ENCODE assay signal across 17 cellular contexts in the genomic region with DNA sequence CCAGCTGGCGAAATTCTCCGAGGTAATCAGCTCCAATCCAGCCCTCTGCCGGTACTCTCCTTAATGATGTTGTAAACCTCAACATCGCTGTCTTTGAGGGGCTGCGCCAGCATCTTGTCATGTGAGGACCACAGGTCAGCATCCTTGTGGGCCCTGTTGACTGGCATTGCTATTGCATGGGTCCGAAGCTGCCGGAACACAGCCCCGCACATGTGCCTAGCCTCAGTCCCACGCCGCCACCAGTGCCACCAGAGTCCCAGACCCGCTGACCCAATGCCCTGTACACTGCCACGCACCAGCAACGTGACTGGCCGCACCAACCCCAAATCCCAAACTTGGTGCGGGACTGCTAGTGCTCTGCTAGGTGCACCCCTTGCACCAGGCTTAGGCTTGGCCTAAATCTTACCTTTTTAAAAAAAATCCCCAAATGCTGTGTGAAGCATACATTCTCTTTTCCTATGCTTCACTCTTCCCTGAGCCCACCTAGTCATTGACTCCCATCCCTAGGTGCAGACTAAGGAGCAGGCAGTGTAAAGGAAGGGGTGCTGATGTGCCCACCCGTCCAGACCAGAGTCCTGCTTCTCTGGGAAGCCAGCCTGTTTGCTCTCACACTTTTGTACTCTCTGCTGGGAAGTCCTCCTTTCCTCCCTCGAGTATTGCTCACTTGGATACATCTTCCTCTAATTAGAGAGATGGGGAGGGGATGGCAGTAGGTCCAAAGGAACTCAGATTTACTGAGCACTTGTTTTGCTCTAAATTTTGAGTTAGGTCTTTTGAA.
DNase-seq lines count a peak whose midpoint lies in the region; ATAC-seq and TF ChIP-seq lines count a peak whose summit lies in the region.
"Had no signal": no experiment of that assay in that cellular context is flagged by ENCODE, and none has a peak within 500 bp of the region (broad histone marks: within the 10 kb centered on the region; RNA-seq: fewer than 3 reads in every experiment).

No MANE protein-coding gene starts in this region.

- no peak overlapping the region for H3K23ac ChIP-seq in mesendoderm (ENCODE audit: low read length)

- in situ Hi-C loops in brain microvascular endothelial cell (cut with HindIII; ENCODE audit: low pct_ligation_motif_present, low sequenced_read_pairs) = no loop called here

- no peaks in the 10 kb centered on the region for H3K79me1 ChIP-seq in mesendoderm (ENCODE audit: low read length)

- peaks cover 0 to 3% of the 10 kb centered on the region in 2 donors for H3K4me1 ChIP-seq in breast epithelium
- H3K4me1 ChIP-seq in esophagus muscularis mucosa = peaks cover 14 to 26% (median 19%) of the 10 kb centered on the region in 4 donors
- H3K4me1 ChIP-seq in mesendoderm (ENCODE audit: control insufficient read depth, low read depth, low read length) = no peaks in the 10 kb centered on the region

- no peaks in the 10 kb centered on the region for H3K79me2 ChIP-seq in mesendoderm (ENCODE audit: control insufficient read depth, insufficient read depth, low read length)

- H3K4me1 Mint-ChIP-seq in MCF 10A (ENCODE audit: insufficient read depth, unreplicated experiment) (peaks cover 38% of the 10 kb centered on the region), osteocyte (ENCODE audit: unreplicated experiment) (peaks cover 30% of the 10 kb centered on the region)

- H4K8ac ChIP-seq in mesendoderm (ENCODE audit: low read depth, low read length) = no peak overlapping the region

- H3K4me3 ChIP-seq in breast epithelium (no peak overlapping the region), SK-N-MC (no peak overlapping the region), esophagus muscularis mucosa (no peak overlapping the region), mesendoderm (ENCODE audit: low read length) (no peak overlapping the region), brain microvascular endothelial cell (ENCODE audit: low read depth, low read length) (no peak overlapping the region)
- H3K4me3 ChIP-seq: GM12878, GM23248 had no signal

- no peak overlapping the region for H2BK15ac ChIP-seq in mesendoderm (replicated peaks; ENCODE audit: low read depth)

- H3K27me3 ChIP-seq in breast epithelium (no peaks in the 10 kb centered on the region), esophagus muscularis mucosa (no peaks in the 10 kb centered on the region), mesendoderm (ENCODE audit: insufficient read depth, low read length, poor library complexity) (no peaks in the 10 kb centered on the region), brain microvascular endothelial cell (replicated peaks) (no peaks in the 10 kb centered on the region)

- H3K9me3 Mint-ChIP-seq in MCF 10A (ENCODE audit: unreplicated experiment) (no peaks in the 10 kb centered on the region), osteocyte (ENCODE audit: unreplicated experiment) (no peaks in the 10 kb centered on the region)
- H3K9me3 Mint-ChIP-seq: CD4-positive, alpha-beta memory T cell had no signal

- H3K36me3 Mint-ChIP-seq in MCF 10A (ENCODE audit: insufficient read depth, unreplicated experiment) = no peaks in the 10 kb centered on the region
- H3K36me3 Mint-ChIP-seq in osteocyte (ENCODE audit: unreplicated experiment) = peaks cover 8% of the 10 kb centered on the region

- no peak overlapping the region for H3K4me3 Mint-ChIP-seq in MCF 10A (ENCODE audit: unreplicated experiment)
- no peak overlapping the region for H3K4me3 Mint-ChIP-seq in osteocyte (ENCODE audit: unreplicated experiment)
- H3K4me3 Mint-ChIP-seq: CD4-positive, alpha-beta memory T cell had no signal

- BruUV-seq in MCF 10A (replicated peaks; lab: Mats Ljungman, UMichigan) = no TSS peak

- H3K27ac Mint-ChIP-seq in MCF 10A (ENCODE audit: low read depth, unreplicated experiment) (peak overlapping the region; percentile 46), osteocyte (ENCODE audit: unreplicated experiment) (no peak overlapping the region)

- POLR2A ChIA-PET in MCF 10A (lab: Yijun Ruan, JAX) = interaction anchor here (0.6 to 1.5 kb wide), 3 partner anchors 17 to 1835 kb away, joined by 3 to 5 read pairs (median 4); no protein-coding TSS in a partner anchor

- H2AK5ac ChIP-seq in mesendoderm (ENCODE audit: low read length) = no peak overlapping the region

- CTCF ChIA-PET in MCF 10A (lab: Yijun Ruan, JAX) = interaction anchor here (2.0 kb wide), 1 partner anchor 83 kb away, joined by 9 read pairs; no protein-coding TSS in a partner anchor

- H3K36me3 ChIP-seq in breast epithelium (no peaks in the 10 kb centered on the region), SK-N-MC (ENCODE audit: insufficient read depth, low read length) (peaks cover 21% of the 10 kb centered on the region), esophagus muscularis mucosa (peaks cover 0 to 6% (median 0%) of the 10 kb centered on the region in 4 donors), mesendoderm (ENCODE audit: control insufficient read depth, insufficient read depth, low read length) (no peaks in the 10 kb centered on the region), brain microvascular endothelial cell (replicated peaks) (no peaks in the 10 kb centered on the region)

- no peak overlapping the region for H2BK120ac ChIP-seq in mesendoderm (ENCODE audit: low read depth, low read length)

- H3K18ac ChIP-seq in mesendoderm (ENCODE audit: low read length) = no peak overlapping the region

- TF ChIP-seq CTCF in MCF 10A (IDR thresholded peaks at IDR 0.05; ENCODE audit: unreplicated experiment) = no peak
- no peak for TF ChIP-seq CTCF in breast epithelium (IDR thresholded peaks at IDR 0.05)
- no peak for TF ChIP-seq CTCF in esophagus muscularis mucosa (IDR thresholded peaks at IDR 0.05)
- TF ChIP-seq CTCF in osteocyte (IDR thresholded peaks at IDR 0.05) = no peak
- TF ChIP-seq CTCF in brain microvascular endothelial cell (IDR thresholded peaks at IDR 0.05; ENCODE audit: low read depth, low read length, missing control alignments) = no peak

- H3K27ac ChIP-seq in breast epithelium = no peak overlapping the region
- peak overlapping the region; percentile 86 for H3K27ac ChIP-seq in SK-N-MC
- no peak overlapping the region for H3K27ac ChIP-seq in esophagus muscularis mucosa (replicated peaks in 1 of 4)
- H3K27ac ChIP-seq in mesendoderm (ENCODE audit: low read depth, low read length) = no peak overlapping the region
- H3K27ac ChIP-seq in brain microvascular endothelial cell = no peak overlapping the region
- H3K27ac ChIP-seq: C4-2B, GM23248 had no signal

- TF ChIP-seq EP300 in esophagus muscularis mucosa (IDR thresholded peaks at IDR 0.05) = no peak

- TF ChIP-seq POLR2A in breast epithelium (IDR thresholded peaks at IDR 0.05) (no peak), esophagus muscularis mucosa (IDR thresholded peaks at IDR 0.05; ENCODE audit: low read depth) (no peak)

- ATAC-seq in GM18870 (IDR thresholded peaks at IDR 0.05; ENCODE audit: unreplicated experiment) = no peak
- ATAC-seq: GM12878, HepG2 had no signal

- H3K4ac ChIP-seq in mesendoderm (ENCODE audit: low read depth, low read length) = no peak overlapping the region

- H4K5ac ChIP-seq in mesendoderm (ENCODE audit: low read length) = no peak overlapping the region

- no peak for DNase-seq in MCF 10A (ENCODE audit: unreplicated experiment)
- DNase-seq in breast epithelium (ENCODE audit: low spot score in 2 of 2) = no peak
- no peak for DNase-seq in SK-N-MC (ENCODE audit: low read depth, low spot score)
- DNase-seq in esophagus muscularis mucosa (ENCODE audit: extremely low spot score) = peak; percentile 80
- peak; percentile 69 for DNase-seq in osteocyte (ENCODE audit: extremely low spot score, unreplicated experiment)
- DNase-seq in mesendoderm = no peak
- DNase-seq in brain microvascular endothelial cell = no peak
- DNase-seq: 8988T; ACHN; CD4-positive, alpha-beta memory T cell; DMS79; H7 had no signal

- H3K27me3 Mint-ChIP-seq in MCF 10A (ENCODE audit: insufficient read depth, unreplicated experiment) (no peaks in the 10 kb centered on the region), osteocyte (ENCODE audit: unreplicated experiment) (no peaks in the 10 kb centered on the region)
- H3K27me3 Mint-ChIP-seq: CD4-positive, alpha-beta memory T cell had no signal

- 89% methylated on average over 16 of the region's 17 CpGs for WGBS in esophagus muscularis mucosa
- no CpG with 5 or more reads among the region's 17 CpGs for WGBS in mesendoderm (ENCODE audit: extremely low coverage, insufficient coverage, low lambda C conversion rate)

- intact Hi-C loops in MCF 10A (cut with micrococcal nuclease) = loop anchor here (10.0 kb wide), 1 partner anchor 83 kb away; the partner anchor contains the start of gene ARTN
- intact Hi-C loops in breast epithelium (cut with DNase I; ENCODE audit: low total_unique reads) = no loop called here
- intact Hi-C loops in esophagus muscularis mucosa (cut with DNase I) = loop anchor here (5.0 kb wide), 1 partner anchor 84 kb away; no protein-coding TSS in a partner anchor

- H2BK5ac ChIP-seq in mesendoderm (ENCODE audit: low read length) = no peak overlapping the region

- H3K4me2 ChIP-seq in mesendoderm (ENCODE audit: low read length) = no peak overlapping the region

- H3K56ac ChIP-seq in mesendoderm (ENCODE audit: low read length) = no peak overlapping the region

- no peaks in the 10 kb centered on the region for H3K9me3 ChIP-seq in breast epithelium
- peaks cover 5% of the 10 kb centered on the region; the same call in 1 of the 2 replicates for H3K9me3 ChIP-seq in SK-N-MC (ENCODE audit: low read depth, low read length)
- H3K9me3 ChIP-seq in esophagus muscularis mucosa = no peaks in the 10 kb centered on the region

- peak overlapping the region; percentile 11 for H3K9ac ChIP-seq in SK-N-MC (ENCODE audit: insufficient read length)
- H3K9ac ChIP-seq in mesendoderm (ENCODE audit: low read length) = no peak overlapping the region
- H3K9ac ChIP-seq: GM23248 had no signal

Comparison
In these comparisons a context has a peak if more than half of its experiments do, and no peak if none do; other contexts are left out.
1. DNase-seq: peak in esophagus muscularis mucosa (single experiment) and osteocyte (single experiment); none in MCF 10A (single experiment), breast epithelium (0 of 2), SK-N-MC (single experiment), mesendoderm (single experiment) and brain microvascular endothelial cell (single experiment).